Comparison of ENCODE assay signal across 23 cellular contexts in the genomic region with DNA sequence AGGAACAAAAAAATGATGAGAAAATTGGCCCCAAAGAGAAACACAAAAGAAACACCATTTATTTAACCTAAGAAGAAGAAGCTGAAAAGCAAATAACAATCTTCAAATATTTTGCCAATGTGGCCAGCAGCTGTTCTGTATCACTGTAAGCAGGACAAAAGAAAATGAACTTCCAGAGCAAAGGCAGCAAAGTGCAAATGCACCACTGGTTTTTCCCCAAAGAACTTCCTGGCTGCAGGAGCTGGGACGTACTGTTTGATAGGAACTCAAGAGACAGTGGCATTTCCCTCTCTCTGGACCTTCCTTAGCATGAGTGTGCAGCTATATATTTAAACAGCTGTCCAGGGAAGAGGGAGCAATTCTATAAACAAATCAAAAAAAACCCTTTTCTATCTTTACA.
"Had no signal": no experiment of that assay in that cellular context is flagged by ENCODE, and none has a peak within 500 bp of the region (broad histone marks: within the 10 kb centered on the region; RNA-seq: fewer than 3 reads in every experiment).

No MANE protein-coding gene starts in this region.

- ATAC-seq: activated CD8-positive, alpha-beta T cell treated with anti-CD3 and anti-CD28 coated beads, Interleukin-2, amount 10 ng/mL, durations not matched to agents 7 days and 5 days; activated naive CD8-positive, alpha-beta T cell treated with anti-CD3 and anti-CD28 coated beads, Interleukin-2, amount 50 U/mL, for 24 hours; left lung; naive thymus-derived CD8-positive, alpha-beta T cell; pancreas; stimulated activated naive CD8-positive, alpha-beta T cell treated with anti-CD3 and anti-CD28 coated beads, Interleukin-15, amount 100 ng/mL, for 72 hours had no signal

- DNase-seq: activated CD4-positive, alpha-beta T cell treated with anti-CD3 and anti-CD28 coated beads, Interleukin-2, amount 10 ng/mL, durations not matched to agents 7 days and 5 days; activated CD8-positive, alpha-beta T cell treated with anti-CD3 and anti-CD28 coated beads, Interleukin-2, amount 10 ng/mL, durations not matched to agents 7 days and 5 days; activated naive CD4-positive, alpha-beta T cell treated with anti-CD3 and anti-CD28 coated beads, Interleukin-2, amount 10 ng/mL, durations not matched to agents 7 days and 5 days; activated naive CD8-positive, alpha-beta T cell treated with anti-CD3 and anti-CD28 coated beads, Interleukin-2, amount 50 U/mL, for 24 hours; activated T-cell treated with anti-CD3 and anti-CD28 coated beads, Interleukin-2, amount 50 U/mL, for 24 hours; aorta; brain microvascular endothelial cell; cortex of kidney; foreskin melanocyte; glutamatergic neuron; hypothalamus; islet precursor cell; left lung; naive thymus-derived CD8-positive, alpha-beta T cell; pancreas; right lobe of liver; stimulated activated CD4-positive, alpha-beta T cell treated with anti-CD3 and anti-CD28 coated beads, Interleukin-4, amount 100 ng/mL, for 1 hour; stimulated activated naive CD8-positive, alpha-beta T cell treated with anti-CD3 and anti-CD28 coated beads, Interleukin-15, amount 100 ng/mL, for 72 hours; transverse colon had no signal

- H3K9me3 ChIP-seq: esophagus muscularis mucosa, left lung, pancreas, right lobe of liver, suprapubic skin, transverse colon, vagina had no signal

- H3K4me3 ChIP-seq: esophagus muscularis mucosa, left lung, pancreas, right lobe of liver, smooth muscle cell, suprapubic skin, transverse colon, vagina had no signal

- H3K4me1 ChIP-seq: left lung had no signal

- H3K27ac ChIP-seq: brain microvascular endothelial cell, esophagus muscularis mucosa, pancreas, right lobe of liver, suprapubic skin, transverse colon, vagina had no signal

- H3K27me3 ChIP-seq: brain microvascular endothelial cell, esophagus muscularis mucosa, left lung, pancreas, right lobe of liver, suprapubic skin, transverse colon, vagina had no signal

- H3K36me3 ChIP-seq: brain microvascular endothelial cell, esophagus muscularis mucosa, left lung, pancreas, right lobe of liver, suprapubic skin, transverse colon, vagina had no signal
